25 cellular contexts compared by ENCODE assay signal in the genomic region with DNA sequence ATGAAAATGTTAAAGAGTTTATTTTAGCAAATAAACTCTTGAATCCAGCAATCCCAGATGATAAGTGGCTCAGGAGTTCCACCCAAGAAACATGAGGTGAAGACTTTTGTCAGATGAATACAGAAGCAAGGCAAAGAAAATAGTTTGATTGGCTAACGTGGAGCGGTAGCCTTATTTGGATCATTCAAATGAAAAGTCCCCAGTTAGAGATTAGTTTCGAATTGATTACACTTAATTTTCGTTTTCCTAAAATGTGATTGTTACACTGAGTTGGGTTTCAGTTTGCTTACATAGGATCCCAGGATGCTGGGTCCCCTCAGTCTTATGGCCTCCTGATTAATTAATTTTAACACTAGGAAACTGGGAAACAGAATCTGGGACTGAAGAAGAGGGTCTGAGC.
"Had no signal": no experiment of that assay in that cellular context is flagged by ENCODE, and none has a peak within 500 bp of the region (broad histone marks: within the 10 kb centered on the region; RNA-seq: fewer than 3 reads in every experiment).

No MANE protein-coding gene starts in this region.

- H3K4me1 Mint-ChIP-seq: mesothelial cell of epicardium had no signal

- H3K4me3 Mint-ChIP-seq: dendritic cell treated with granulocyte-macrophage colony-stimulating factor and Interleukin-4, amounts not matched to agents 40 ng/mL and 50 ng/mL, for 4 days; effector memory CD8-positive, alpha-beta T cell; endodermal cell; mesothelial cell of epicardium; naive B cell had no signal

- H3K4me3 ChIP-seq: colonic mucosa, esophagus squamous epithelium, gastrocnemius medialis, heart right ventricle, left lung, lower lobe of right lung, mucosa of descending colon had no signal

- H3K27me3 ChIP-seq: colonic mucosa, esophagus squamous epithelium, gastrocnemius medialis, left lung had no signal

- DNase-seq: colonic mucosa; cortex of kidney; effector CD8-positive, alpha-beta T cell; effector memory CD8-positive, alpha-beta T cell; endodermal cell; erythroblast; esophagus squamous epithelium; foreskin fibroblast; foreskin melanocyte; gastrocnemius medialis; glutamatergic neuron; head of caudate nucleus; heart right ventricle; hippocampal formation; left cardiac atrium; left lung; left ventricle myocardium superior; lower lobe of right lung; mesenchymal stem cell; mucosa of descending colon; naive B cell had no signal

- H3K27me3 Mint-ChIP-seq: dendritic cell treated with granulocyte-macrophage colony-stimulating factor and Interleukin-4, amounts not matched to agents 40 ng/mL and 50 ng/mL, for 4 days; effector memory CD8-positive, alpha-beta T cell; naive B cell had no signal

- H3K9me3 ChIP-seq: colonic mucosa, esophagus squamous epithelium, gastrocnemius medialis, lower lobe of right lung, mucosa of descending colon had no signal

- H3K36me3 Mint-ChIP-seq: naive B cell had no signal

- H3K9me3 Mint-ChIP-seq: dendritic cell treated with granulocyte-macrophage colony-stimulating factor and Interleukin-4, amounts not matched to agents 40 ng/mL and 50 ng/mL, for 4 days; effector memory CD8-positive, alpha-beta T cell had no signal

- H3K27ac ChIP-seq: colonic mucosa, epithelial cell of prostate, esophagus squamous epithelium, gastrocnemius medialis, heart right ventricle, left lung, lower lobe of right lung had no signal

- H3K36me3 ChIP-seq: colonic mucosa, esophagus squamous epithelium, gastrocnemius medialis, heart right ventricle, left lung, lower lobe of right lung had no signal

- ATAC-seq: effector memory CD8-positive, alpha-beta T cell; esophagus mucosa; gastrocnemius medialis; heart right ventricle; left cardiac atrium; left lung; left ventricle myocardium superior; lower lobe of right lung; mucosa of descending colon had no signal

- H3K4me1 ChIP-seq: colonic mucosa, esophagus squamous epithelium, gastrocnemius medialis, heart right ventricle, left lung, lower lobe of right lung had no signal

- H3K27ac Mint-ChIP-seq: dendritic cell treated with granulocyte-macrophage colony-stimulating factor and Interleukin-4, amounts not matched to agents 40 ng/mL and 50 ng/mL, for 4 days; effector memory CD8-positive, alpha-beta T cell; endodermal cell; mesothelial cell of epicardium; naive B cell had no signal
